1 cellular context compared by ENCODE assay signal in the genomic region with DNA sequence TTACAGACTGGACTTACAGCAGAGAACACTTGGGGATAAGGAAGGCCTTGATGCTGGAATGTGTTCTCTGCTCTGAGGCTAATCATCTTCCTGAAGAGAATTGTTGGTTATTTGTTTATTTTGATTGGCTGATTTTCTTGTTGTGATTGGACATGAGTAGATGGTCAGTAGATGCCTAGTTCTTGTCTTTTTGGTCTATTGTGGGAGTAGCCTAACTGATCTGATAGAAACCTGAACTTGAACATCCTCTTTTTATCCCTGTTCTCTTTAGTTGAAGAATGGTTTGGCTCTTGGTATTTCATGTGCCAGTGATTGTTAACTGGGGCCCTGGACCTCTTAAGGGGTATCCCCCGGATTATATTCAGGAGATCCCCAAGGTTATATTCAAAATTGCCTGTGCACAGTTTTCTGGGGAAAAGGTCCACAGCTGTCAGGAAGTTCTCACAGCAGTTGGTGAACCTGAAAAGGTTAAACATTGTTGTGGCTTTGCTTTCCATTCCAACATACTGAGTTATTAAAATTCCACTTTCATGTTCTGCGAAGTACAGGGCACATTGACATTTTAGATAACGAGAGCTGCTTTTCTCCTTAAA.
TF ChIP-seq lines count a peak whose summit lies in the region.

No MANE protein-coding gene starts in this region.

TF ChIP-seq in HepG2, 621 proteins besides CTCF, POLR2A, EP300 and RAD21:
- TF ChIP-seq ZNF75D (CRISPR knock-in tag; IDR thresholded peaks at IDR 0.05; ENCODE audit: borderline replicate concordance) (no peak), ZNF652 (CRISPR knock-in tag; IDR thresholded peaks at IDR 0.05; ENCODE audit: borderline replicate concordance, low read depth) (peak; percentile 16; the same call in 1 of the 2 replicates), ZNF782 (CRISPR knock-in tag; IDR thresholded peaks at IDR 0.05; ENCODE audit: borderline replicate concordance) (no peak), RBM39 (IDR thresholded peaks at IDR 0.05; ENCODE audit: low read depth, low read length, poor library complexity, severe bottlenecking) (no peak), FOXC1 (CRISPR knock-in tag; IDR thresholded peaks at IDR 0.05; ENCODE audit: borderline replicate concordance) (no peak)
TF ChIP-seq in HepG2: peak in this region for 1.
